7 cellular contexts compared by ENCODE assay signal in the genomic region with DNA sequence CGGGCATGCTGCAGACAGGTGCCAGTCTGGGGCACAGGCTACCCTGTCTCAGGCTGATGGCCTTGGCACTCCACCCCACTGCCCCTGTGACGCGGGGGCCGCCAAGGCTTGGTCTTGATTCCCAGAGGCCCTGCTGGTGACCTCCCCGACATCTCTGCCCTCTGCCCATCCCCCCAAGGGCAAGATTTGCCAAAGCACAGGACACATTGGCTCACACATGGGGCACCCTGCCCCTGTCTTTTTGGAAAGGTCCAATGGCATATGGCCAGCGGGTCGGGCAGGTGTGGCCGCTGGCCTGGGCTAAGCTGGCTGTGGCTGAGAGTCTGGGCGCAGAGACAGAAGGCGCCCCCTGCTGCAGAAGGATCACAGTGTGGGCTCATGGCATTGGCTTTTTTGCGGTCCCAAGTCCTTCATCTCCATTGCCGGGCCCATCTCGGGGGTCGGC. TPM values are rescaled to one million over a fixed set of nuclear protein-coding genes. Genes with fewer than 3 reads are reported as not detected.
DNase-seq lines count a peak whose midpoint lies in the region; ATAC-seq, FAIRE-seq and TF ChIP-seq lines count a peak whose summit lies in the region.
"Had no signal": no experiment of that assay in that cellular context is flagged by ENCODE, and none has a peak within 500 bp of the region (broad histone marks: within the 10 kb centered on the region; RNA-seq: fewer than 3 reads in every experiment).

No MANE protein-coding gene starts in this region.

- H2AFZ ChIP-seq in HCT116 (ENCODE audit: low read depth, low read length, poor library complexity, severe bottlenecking) = no peak overlapping the region

- no peaks in the 10 kb centered on the region for H4K20me1 ChIP-seq in HCT116 (ENCODE audit: insufficient read depth)

- peaks cover 7 to 18% of the 10 kb centered on the region in 2 experiments; a peak in 2 of 4 replicates for H3K4me1 ChIP-seq in HCT116 (ENCODE audit: control insufficient read depth in 1 of 2, insufficient read depth in 2 of 2, low read length in 2 of 2)
- peaks cover 12% of the 10 kb centered on the region for H3K4me1 ChIP-seq in mucosa of descending colon (ENCODE audit: low read depth)

- no peaks in the 10 kb centered on the region for H3K27me3 ChIP-seq in HCT116 (ENCODE audit: insufficient read depth, low read length)

- H3K9ac ChIP-seq in HCT116 (ENCODE audit: low read length) = no peak overlapping the region

- TF ChIP-seq RAD21 in HCT116 (IDR thresholded peaks at IDR 0.05; ENCODE audit: low read depth) = no peak

- H3K27ac ChIP-seq in HCT116 (ENCODE audit: low read depth, low read length) = no peak overlapping the region
- H3K27ac ChIP-seq in VCaP = no peak overlapping the region

- H3K36me3 ChIP-seq in HCT116 (ENCODE audit: control insufficient read depth in 1 of 2, insufficient read depth in 2 of 2, low read length in 2 of 2) (peaks cover 0 to 3% of the 10 kb centered on the region in 2 experiments; a peak in 1 of 4 replicates), mucosa of descending colon (ENCODE audit: low read depth) (no peaks in the 10 kb centered on the region)

- no peak for FAIRE-seq in RCC 7860 (lab: Jason Lieb, UNC)

- intact Hi-C loops in HCT116 (cut with micrococcal nuclease) = loop anchor here (10.0 kb wide), 1 partner anchor 275 kb away; a partner anchor contains a TSS
- intact Hi-C loops in mucosa of descending colon (cut with DNase I, micrococcal nuclease) = no loop called here

- no peak for ATAC-seq in HCT116
- ATAC-seq in mucosa of descending colon = no peak
- ATAC-seq in GM19452 (IDR thresholded peaks at IDR 0.05; ENCODE audit: unreplicated experiment) = no peak

- peak in 2 of 3 experiments; percentile 59 to 62; a peak in 4 of 6 replicates for TF ChIP-seq CTCF in HCT116 (IDR thresholded peaks at IDR 0.05 in 2 of 3, conservative IDR thresholded peaks at IDR 0.05 in 1 of 3; ENCODE audit: borderline replicate concordance in 1 of 3, insufficient read depth in 1 of 3, low read depth in 2 of 3, low read length in 2 of 3)
- peak; percentile 40; the same call in 1 of the 2 replicates for TF ChIP-seq CTCF in VCaP (conservative IDR thresholded peaks at IDR 0.05)
- TF ChIP-seq CTCF in mucosa of descending colon (IDR thresholded peaks at IDR 0.05) = no peak

- RAD21 ChIA-PET in HCT116 (lab: Charles Lee; ENCODE audit: low non-redundant PET in 1 of 2, low total read pairs in 2 of 2, uncharacterized antibody in 2 of 2, unreplicated experiment in 2 of 2) = no interaction called here

- DNase-seq in HCT116 (ENCODE audit: low read depth, low spot score) (no peak), mucosa of descending colon (peak in 2 of 3 donors; percentile 28 to 53), RCC 7860 (ENCODE audit: low spot score) (no peak)
- no peak for DNase-seq in activated CD4-positive, alpha-beta T cell treated with anti-CD3 and anti-CD28 coated beads, Interleukin-2, amount 50 U/mL, for 1 hour
- DNase-seq: activated CD4-positive, CD25-positive, alpha-beta regulatory T cell had no signal

- H3K4me3 ChIP-seq in HCT116 (replicated peaks in 1 of 2; ENCODE audit: low read depth in 1 of 2, low read length in 2 of 2) (no peak overlapping the region), mucosa of descending colon (no peak overlapping the region)

- no peaks in the 10 kb centered on the region for H3K9me2 ChIP-seq in HCT116 (ENCODE audit: insufficient read depth)

- TF ChIP-seq POLR2A in HCT116 (IDR thresholded peaks at IDR 0.05; ENCODE audit: borderline replicate concordance, extremely low read depth, insufficient read depth, insufficient read length) = no peak

- CTCF ChIA-PET in HCT116 (lab: Charles Lee) = interaction anchor here (2.1 kb wide), 1 partner anchor 9 kb away, joined by 5 read pairs; no protein-coding TSS in a partner anchor

- H3K9me3 ChIP-seq in HCT116 (ENCODE audit: control insufficient read depth in 1 of 2, insufficient read depth in 1 of 2, low read depth in 1 of 2, low read length in 2 of 2) (no peaks in the 10 kb centered on the region), mucosa of descending colon (no peaks in the 10 kb centered on the region)

- H3K4me2 ChIP-seq in HCT116 (ENCODE audit: low read length) = no peak overlapping the region

- POLR2A ChIA-PET in HCT116 (lab: Charles Lee) = no interaction called here

- no TSS peak for BruUV-seq in HCT116 (replicated peaks; lab: Mats Ljungman, UMichigan)

- H3K79me2 ChIP-seq in HCT116 (ENCODE audit: insufficient read depth, low read length) = no peaks in the 10 kb centered on the region; the same call in 1 of the 2 replicates

TF ChIP-seq in HCT116, 20 proteins besides CTCF, POLR2A, EP300 and RAD21:
- TF ChIP-seq CEBPB (IDR thresholded peaks at IDR 0.05; ENCODE audit: low read depth) (no peak), EZH2 (IDR thresholded peaks at IDR 0.05) (no peak), ELF1 (IDR thresholded peaks at IDR 0.05; ENCODE audit: borderline replicate concordance, low read depth) (no peak), EGR1 (IDR thresholded peaks at IDR 0.05; ENCODE audit: low read depth) (no peak), YY1 (IDR thresholded peaks at IDR 0.05; ENCODE audit: extremely low read depth, insufficient replicate concordance, low read depth, low read length) (no peak), FOSL1 (IDR thresholded peaks at IDR 0.05; ENCODE audit: low read depth) (no peak), EZH2phosphoT487 (IDR thresholded peaks at IDR 0.05; ENCODE audit: borderline replicate concordance) (no peak), POLR2AphosphoS5 (IDR thresholded peaks at IDR 0.05; ENCODE audit: low read depth, low read length) (no peak), SIN3A (IDR thresholded peaks at IDR 0.05; ENCODE audit: low read depth) (no peak), ZFX (IDR thresholded peaks at IDR 0.05) (no peak)
- TF ChIP-seq, protein P1, sequence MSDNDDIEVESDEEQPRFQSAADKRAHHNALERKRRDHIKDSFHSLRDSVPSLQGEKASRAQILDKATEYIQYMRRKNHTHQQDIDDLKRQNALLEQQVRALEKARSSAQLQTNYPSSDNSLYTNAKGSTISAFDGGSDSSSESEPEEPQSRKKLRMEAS (IDR thresholded peaks at IDR 0.05) = no peak
- TF ChIP-seq, protein P2, sequence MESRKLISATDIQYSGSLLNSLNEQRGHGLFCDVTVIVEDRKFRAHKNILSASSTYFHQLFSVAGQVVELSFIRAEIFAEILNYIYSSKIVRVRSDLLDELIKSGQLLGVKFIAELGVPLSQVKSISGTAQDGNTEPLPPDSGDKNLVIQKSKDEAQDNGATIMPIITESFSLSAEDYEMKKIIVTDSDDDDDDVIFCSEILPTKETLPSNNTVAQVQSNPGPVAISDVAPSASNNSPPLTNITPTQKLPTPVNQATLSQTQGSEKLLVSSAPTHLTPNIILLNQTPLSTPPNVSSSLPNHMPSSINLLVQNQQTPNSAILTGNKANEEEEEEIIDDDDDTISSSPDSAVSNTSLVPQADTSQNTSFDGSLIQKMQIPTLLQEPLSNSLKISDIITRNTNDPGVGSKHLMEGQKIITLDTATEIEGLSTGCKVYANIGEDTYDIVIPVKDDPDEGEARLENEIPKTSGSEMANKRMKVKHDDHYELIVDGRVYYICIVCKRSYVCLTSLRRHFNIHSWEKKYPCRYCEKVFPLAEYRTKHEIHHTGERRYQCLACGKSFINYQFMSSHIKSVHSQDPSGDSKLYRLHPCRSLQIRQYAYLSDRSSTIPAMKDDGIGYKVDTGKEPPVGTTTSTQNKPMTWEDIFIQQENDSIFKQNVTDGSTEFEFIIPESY (IDR thresholded peaks at IDR 0.05; ENCODE audit: extremely low read depth, insufficient replicate concordance, low read length) = no peak
- TF ChIP-seq, protein P3, sequence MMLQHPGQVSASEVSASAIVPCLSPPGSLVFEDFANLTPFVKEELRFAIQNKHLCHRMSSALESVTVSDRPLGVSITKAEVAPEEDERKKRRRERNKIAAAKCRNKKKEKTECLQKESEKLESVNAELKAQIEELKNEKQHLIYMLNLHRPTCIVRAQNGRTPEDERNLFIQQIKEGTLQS (IDR thresholded peaks at IDR 0.05) = no peak

RNA-seq across cellular contexts. Expression of a gene that starts 4.6 kb away (rescaled TPM):
- total RNA-seq in HCT116 (2021; ENCODE audit: unreplicated experiment) = 194 TPM
- 136 and 167 TPM in 2 replicates for polyA plus RNA-seq in HCT116 (2012)
- 100 to 1,000 TPM in 2 of 3 donors, 10 to 100 TPM in 1; 67.8 to 118 (median 109) TPM for total RNA-seq in mucosa of descending colon

RNA-seq across cellular contexts. Expression of a gene that starts 12.0 kb away (rescaled TPM):
- total RNA-seq in HCT116 (2021; ENCODE audit: unreplicated experiment) = 8.7 TPM
- 0.87 and 1.5 TPM in 2 replicates for polyA plus RNA-seq in HCT116 (2012)
- 1 to 10 TPM; 7.2 to 8.7 (median 7.4) TPM for total RNA-seq in mucosa of descending colon

RNA-seq across cellular contexts. Expression of a gene that starts 20.0 kb away (rescaled TPM):
- total RNA-seq in HCT116 (2021; ENCODE audit: unreplicated experiment) (8.4 TPM), mucosa of descending colon (1 to 10 TPM; 1.2 to 3.2 (median 3.1) TPM)
- polyA plus RNA-seq in HCT116 (2012) = 4.1 and 6.1 TPM in 2 replicates

RNA-seq across cellular contexts. Expression of a gene that starts 38.9 kb away (rescaled TPM):
- total RNA-seq in HCT116 (2021; ENCODE audit: unreplicated experiment) (31.5 TPM), mucosa of descending colon (10 to 100 TPM; 31.9 to 45.6 (median 36.8) TPM)
- 30.9 and 32.5 TPM in 2 replicates for polyA plus RNA-seq in HCT116 (2012)

RNA-seq across cellular contexts. Expression of a gene that starts 45.3 kb away (rescaled TPM):
- 134 TPM for total RNA-seq in HCT116 (2021; ENCODE audit: unreplicated experiment)
- polyA plus RNA-seq in HCT116 (2012) = 76.4 and 94.8 TPM in 2 replicates
- 100 to 1,000 TPM; 117 to 123 (median 120) TPM for total RNA-seq in mucosa of descending colon

Comparison
In these comparisons a context has a peak if more than half of its experiments do, and no peak if none do; other contexts are left out.
1. DNase-seq: peak in mucosa of descending colon (2 of 3); none in HCT116 (single experiment), activated CD4-positive, alpha-beta T cell treated with anti-CD3 and anti-CD28 coated beads, Interleukin-2, amount 50 U/mL, for 1 hour (single experiment) and RCC 7860 (single experiment).